Comparison of ENCODE assay signal across 19 cellular contexts in genomic region chr13:40706439-40706838, GRCh38.
"Had no signal": no experiment of that assay in that cellular context is flagged by ENCODE, and none has a peak within 500 bp of the region (broad histone marks: within the 10 kb centered on the region; RNA-seq: fewer than 3 reads in every experiment).

No MANE protein-coding gene starts in this region.

- H3K27me3 Mint-ChIP-seq: activated naive CD4-positive, alpha-beta T cell treated with anti-CD3 and anti-CD28 coated beads, Interleukin-2, amount 50 U/mL, for 24 hours; activated T-helper 17 cell treated with anti-CD3 and anti-CD28 coated beads, Interleukin-2, amount 50 U/mL, for 72 hours had no signal

- H3K36me3 ChIP-seq: brain microvascular endothelial cell, left lung, ovary, right lobe of liver, suprapubic skin had no signal

- H3K27me3 ChIP-seq: brain microvascular endothelial cell, left lung, ovary, right lobe of liver, suprapubic skin had no signal

- ATAC-seq: activated T-helper 17 cell treated with anti-CD3 and anti-CD28 coated beads, Interleukin-2, amount 50 U/mL, for 72 hours; left lung; right lobe of liver had no signal

- H3K27ac ChIP-seq: brain microvascular endothelial cell, left lung, ovary, right lobe of liver, suprapubic skin had no signal

- H3K4me3 Mint-ChIP-seq: activated naive CD4-positive, alpha-beta T cell treated with anti-CD3 and anti-CD28 coated beads, Interleukin-2, amount 50 U/mL, for 24 hours; activated T-helper 17 cell treated with anti-CD3 and anti-CD28 coated beads, Interleukin-2, amount 50 U/mL, for 72 hours had no signal

- DNase-seq: anterior cingulate cortex; brain microvascular endothelial cell; cerebellar nuclear complex; effector CD8-positive, alpha-beta T cell; hypothalamus; kidney; left lung; mammary epithelial cell; ovary; right lobe of liver; stimulated activated CD4-positive, alpha-beta T cell treated with anti-CD3 and anti-CD28 coated beads, Interleukin-4, amount 100 ng/mL, for 4 hours; stimulated activated CD8-positive, alpha-beta memory T cell treated with anti-CD3 and anti-CD28 coated beads, Interleukin-4, amount 100 ng/mL, for 48 hours; stimulated activated naive CD4-positive, alpha-beta T cell treated with Interleukin-2 at 50 U/mL for 16 hours; SW 1271; trophoblast cell had no signal

- H3K4me3 ChIP-seq: left lung, ovary, right lobe of liver, smooth muscle cell, suprapubic skin had no signal

- H3K4me2 ChIP-seq: smooth muscle cell had no signal

- H3K27ac Mint-ChIP-seq: activated naive CD4-positive, alpha-beta T cell treated with anti-CD3 and anti-CD28 coated beads, Interleukin-2, amount 50 U/mL, for 24 hours; activated T-helper 17 cell treated with anti-CD3 and anti-CD28 coated beads, Interleukin-2, amount 50 U/mL, for 72 hours had no signal

- H3K4me1 Mint-ChIP-seq: activated T-helper 17 cell treated with anti-CD3 and anti-CD28 coated beads, Interleukin-2, amount 50 U/mL, for 72 hours had no signal

- H3K9me3 ChIP-seq: right lobe of liver had no signal

- H3K4me1 ChIP-seq: left lung, right lobe of liver, suprapubic skin had no signal
